1 cellular context compared by ENCODE assay signal in the genomic region with DNA sequence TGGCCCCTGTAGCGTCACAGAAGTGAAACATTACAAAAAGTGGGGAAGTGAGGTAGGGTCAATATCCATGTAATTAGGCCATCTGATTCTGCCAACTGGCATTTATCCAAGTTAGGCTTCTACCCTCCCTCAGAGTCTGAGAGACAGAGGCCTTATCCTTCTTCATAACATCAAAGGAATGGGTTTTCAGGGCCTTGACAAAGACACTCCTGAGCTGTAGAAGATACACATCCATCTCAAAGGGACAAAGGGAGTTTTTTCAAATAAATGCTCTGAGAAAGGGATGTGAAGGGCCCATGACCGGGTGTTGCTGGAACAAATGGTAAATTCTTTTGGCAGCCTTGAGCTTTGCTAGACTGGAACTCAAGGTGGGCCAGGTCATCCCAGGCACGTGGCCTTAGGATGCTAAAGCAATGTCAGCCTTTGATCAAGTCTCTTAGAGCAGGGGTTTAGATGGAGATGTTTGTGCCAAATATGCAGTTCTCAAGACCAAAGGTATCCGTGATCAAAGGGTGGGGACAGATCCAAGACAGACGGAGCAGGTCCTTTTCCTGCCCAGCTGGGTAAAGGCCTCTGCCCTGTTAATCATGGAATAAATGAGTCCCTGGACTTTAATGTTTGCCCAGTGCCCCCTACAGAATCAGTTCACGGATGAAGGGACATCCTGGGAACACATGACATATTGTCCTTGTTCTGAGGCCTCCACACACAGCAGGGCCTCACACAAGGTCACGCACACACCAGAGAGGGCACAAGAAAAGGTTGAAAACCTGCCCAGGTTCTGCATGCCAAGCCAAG.
TF ChIP-seq lines count a peak whose summit lies in the region.

No MANE protein-coding gene starts in this region.

TF ChIP-seq in HepG2, 621 proteins besides CTCF, POLR2A, EP300 and RAD21 (continued from another document and continues in another):
- TF ChIP-seq, protein P1, sequence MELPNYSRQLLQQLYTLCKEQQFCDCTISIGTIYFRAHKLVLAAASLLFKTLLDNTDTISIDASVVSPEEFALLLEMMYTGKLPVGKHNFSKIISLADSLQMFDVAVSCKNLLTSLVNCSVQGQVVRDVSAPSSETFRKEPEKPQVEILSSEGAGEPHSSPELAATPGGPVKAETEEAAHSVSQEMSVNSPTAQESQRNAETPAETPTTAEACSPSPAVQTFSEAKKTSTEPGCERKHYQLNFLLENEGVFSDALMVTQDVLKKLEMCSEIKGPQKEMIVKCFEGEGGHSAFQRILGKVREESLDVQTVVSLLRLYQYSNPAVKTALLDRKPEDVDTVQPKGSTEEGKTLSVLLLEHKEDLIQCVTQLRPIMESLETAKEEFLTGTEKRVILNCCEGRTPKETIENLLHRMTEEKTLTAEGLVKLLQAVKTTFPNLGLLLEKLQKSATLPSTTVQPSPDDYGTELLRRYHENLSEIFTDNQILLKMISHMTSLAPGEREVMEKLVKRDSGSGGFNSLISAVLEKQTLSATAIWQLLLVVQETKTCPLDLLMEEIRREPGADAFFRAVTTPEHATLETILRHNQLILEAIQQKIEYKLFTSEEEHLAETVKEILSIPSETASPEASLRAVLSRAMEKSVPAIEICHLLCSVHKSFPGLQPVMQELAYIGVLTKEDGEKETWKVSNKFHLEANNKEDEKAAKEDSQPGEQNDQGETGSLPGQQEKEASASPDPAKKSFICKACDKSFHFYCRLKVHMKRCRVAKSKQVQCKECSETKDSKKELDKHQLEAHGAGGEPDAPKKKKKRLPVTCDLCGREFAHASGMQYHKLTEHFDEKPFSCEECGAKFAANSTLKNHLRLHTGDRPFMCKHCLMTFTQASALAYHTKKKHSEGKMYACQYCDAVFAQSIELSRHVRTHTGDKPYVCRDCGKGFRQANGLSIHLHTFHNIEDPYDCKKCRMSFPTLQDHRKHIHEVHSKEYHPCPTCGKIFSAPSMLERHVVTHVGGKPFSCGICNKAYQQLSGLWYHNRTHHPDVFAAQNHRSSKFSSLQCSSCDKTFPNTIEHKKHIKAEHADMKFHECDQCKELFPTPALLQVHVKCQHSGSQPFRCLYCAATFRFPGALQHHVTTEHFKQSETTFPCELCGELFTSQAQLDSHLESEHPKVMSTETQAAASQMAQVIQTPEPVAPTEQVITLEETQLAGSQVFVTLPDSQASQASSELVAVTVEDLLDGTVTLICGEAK (IDR thresholded peaks at IDR 0.05) = no peak
- TF ChIP-seq, protein P1 (CRISPR knock-in tag; IDR thresholded peaks at IDR 0.05) = peak; percentile 35; the same call in 1 of the 2 replicates
- TF ChIP-seq, protein P2, sequence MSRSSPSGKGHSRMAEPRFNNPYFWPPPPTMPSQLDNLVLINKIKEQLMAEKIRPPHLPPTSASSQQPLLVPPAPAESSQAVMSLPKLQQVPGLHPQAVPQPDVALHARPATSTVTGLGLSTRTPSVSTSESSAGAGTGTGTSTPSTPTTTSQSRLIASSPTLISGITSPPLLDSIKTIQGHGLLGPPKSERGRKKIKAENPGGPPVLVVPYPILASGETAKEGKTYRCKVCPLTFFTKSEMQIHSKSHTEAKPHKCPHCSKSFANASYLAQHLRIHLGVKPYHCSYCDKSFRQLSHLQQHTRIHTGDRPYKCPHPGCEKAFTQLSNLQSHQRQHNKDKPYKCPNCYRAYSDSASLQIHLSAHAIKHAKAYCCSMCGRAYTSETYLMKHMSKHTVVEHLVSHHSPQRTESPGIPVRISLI (CRISPR knock-in tag; IDR thresholded peaks at IDR 0.05; ENCODE audit: borderline replicate concordance) = peak; percentile 74; the same call in 1 of the 2 replicates
- TF ChIP-seq HNF4A (CRISPR knock-in tag; IDR thresholded peaks at IDR 0.05) = peak; percentile 94
- TF ChIP-seq FOXC1 (CRISPR knock-in tag; IDR thresholded peaks at IDR 0.05; ENCODE audit: borderline replicate concordance) = no peak
- TF ChIP-seq SMYD3 (CRISPR knock-in tag; IDR thresholded peaks at IDR 0.05) = peak; percentile 84
- peak; percentile 36; the same call in 1 of the 2 replicates for TF ChIP-seq ATF1 (CRISPR knock-in tag; IDR thresholded peaks at IDR 0.05)
- TF ChIP-seq TP53 (CRISPR knock-in tag; conservative IDR thresholded peaks at IDR 0.05) = 0 out of 2 replicates have a peak, but pooled peaks have one; percentile 37
- TF ChIP-seq MIER3 (CRISPR knock-in tag; IDR thresholded peaks at IDR 0.05; ENCODE audit: borderline replicate concordance) = peak; percentile 31; the same call in 1 of the 2 replicates
- peak; percentile 57; the same call in 1 of the 2 replicates for TF ChIP-seq ZNF350 (CRISPR knock-in tag; IDR thresholded peaks at IDR 0.05; ENCODE audit: borderline replicate concordance, low read depth)
- TF ChIP-seq ZMYM2 (CRISPR knock-in tag; IDR thresholded peaks at IDR 0.05) = 0 out of 2 replicates have a peak, but pooled peaks have one; percentile 54
- TF ChIP-seq KAT2B (IDR thresholded peaks at IDR 0.05; ENCODE audit: borderline replicate concordance, low read depth, low read length) = no peak
- TF ChIP-seq, protein P3, sequence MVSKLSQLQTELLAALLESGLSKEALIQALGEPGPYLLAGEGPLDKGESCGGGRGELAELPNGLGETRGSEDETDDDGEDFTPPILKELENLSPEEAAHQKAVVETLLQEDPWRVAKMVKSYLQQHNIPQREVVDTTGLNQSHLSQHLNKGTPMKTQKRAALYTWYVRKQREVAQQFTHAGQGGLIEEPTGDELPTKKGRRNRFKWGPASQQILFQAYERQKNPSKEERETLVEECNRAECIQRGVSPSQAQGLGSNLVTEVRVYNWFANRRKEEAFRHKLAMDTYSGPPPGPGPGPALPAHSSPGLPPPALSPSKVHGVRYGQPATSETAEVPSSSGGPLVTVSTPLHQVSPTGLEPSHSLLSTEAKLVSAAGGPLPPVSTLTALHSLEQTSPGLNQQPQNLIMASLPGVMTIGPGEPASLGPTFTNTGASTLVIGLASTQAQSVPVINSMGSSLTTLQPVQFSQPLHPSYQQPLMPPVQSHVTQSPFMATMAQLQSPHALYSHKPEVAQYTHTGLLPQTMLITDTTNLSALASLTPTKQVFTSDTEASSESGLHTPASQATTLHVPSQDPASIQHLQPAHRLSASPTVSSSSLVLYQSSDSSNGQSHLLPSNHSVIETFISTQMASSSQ (IDR thresholded peaks at IDR 0.05; ENCODE audit: low read depth) = peak; percentile 63; the same call in 1 of the 2 replicates
- TF ChIP-seq, protein P3 (CRISPR knock-in tag; IDR thresholded peaks at IDR 0.05; ENCODE audit: borderline replicate concordance) = peak; percentile 55; the same call in 1 of the 2 replicates
- no peak for TF ChIP-seq PHF5A (CRISPR knock-in tag; IDR thresholded peaks at IDR 0.05; ENCODE audit: low read depth, unreplicated experiment)
- peak; percentile 87 for TF ChIP-seq ISL2 (CRISPR knock-in tag; IDR thresholded peaks at IDR 0.05)
- TF ChIP-seq MZF1 (CRISPR knock-in tag; IDR thresholded peaks at IDR 0.05; ENCODE audit: borderline replicate concordance) = no peak
- TF ChIP-seq, protein P4, sequence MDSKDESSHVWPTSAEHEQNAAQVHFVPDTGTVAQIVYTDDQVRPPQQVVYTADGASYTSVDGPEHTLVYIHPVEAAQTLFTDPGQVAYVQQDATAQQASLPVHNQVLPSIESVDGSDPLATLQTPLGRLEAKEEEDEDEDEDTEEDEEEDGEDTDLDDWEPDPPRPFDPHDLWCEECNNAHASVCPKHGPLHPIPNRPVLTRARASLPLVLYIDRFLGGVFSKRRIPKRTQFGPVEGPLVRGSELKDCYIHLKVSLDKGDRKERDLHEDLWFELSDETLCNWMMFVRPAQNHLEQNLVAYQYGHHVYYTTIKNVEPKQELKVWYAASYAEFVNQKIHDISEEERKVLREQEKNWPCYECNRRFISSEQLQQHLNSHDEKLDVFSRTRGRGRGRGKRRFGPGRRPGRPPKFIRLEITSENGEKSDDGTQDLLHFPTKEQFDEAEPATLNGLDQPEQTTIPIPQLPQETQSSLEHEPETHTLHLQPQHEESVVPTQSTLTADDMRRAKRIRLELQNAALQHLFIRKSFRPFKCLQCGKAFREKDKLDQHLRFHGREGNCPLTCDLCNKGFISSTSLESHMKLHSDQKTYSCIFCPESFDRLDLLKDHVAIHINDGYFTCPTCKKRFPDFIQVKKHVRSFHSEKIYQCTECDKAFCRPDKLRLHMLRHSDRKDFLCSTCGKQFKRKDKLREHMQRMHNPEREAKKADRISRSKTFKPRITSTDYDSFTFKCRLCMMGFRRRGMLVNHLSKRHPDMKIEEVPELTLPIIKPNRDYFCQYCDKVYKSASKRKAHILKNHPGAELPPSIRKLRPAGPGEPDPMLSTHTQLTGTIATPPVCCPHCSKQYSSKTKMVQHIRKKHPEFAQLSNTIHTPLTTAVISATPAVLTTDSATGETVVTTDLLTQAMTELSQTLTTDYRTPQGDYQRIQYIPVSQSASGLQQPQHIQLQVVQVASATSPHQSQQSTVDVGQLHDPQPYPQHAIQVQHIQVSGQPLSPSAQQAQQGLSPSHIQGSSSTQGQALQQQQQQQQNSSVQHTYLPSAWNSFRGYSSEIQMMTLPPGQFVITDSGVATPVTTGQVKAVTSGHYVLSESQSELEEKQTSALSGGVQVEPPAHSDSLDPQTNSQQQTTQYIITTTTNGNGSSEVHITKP (CRISPR knock-in tag; IDR thresholded peaks at IDR 0.05; ENCODE audit: low read depth) = 0 out of 2 replicates have a peak, but pooled peaks have one; percentile 39
- no peak for TF ChIP-seq FOXP1 (IDR thresholded peaks at IDR 0.05)
- TF ChIP-seq FOXP1 (CRISPR knock-in tag; IDR thresholded peaks at IDR 0.05) = peak; percentile 62; the same call in 1 of the 2 replicates
- TF ChIP-seq REPIN1 (CRISPR knock-in tag; IDR thresholded peaks at IDR 0.05; ENCODE audit: borderline replicate concordance, low read depth) = peak; percentile 64; the same call in 1 of the 2 replicates
- TF ChIP-seq TARDBP (CRISPR knock-in tag; IDR thresholded peaks at IDR 0.05) = peak; percentile 84
- TF ChIP-seq ETV5 (CRISPR knock-in tag; IDR thresholded peaks at IDR 0.05; ENCODE audit: borderline replicate concordance) = peak; percentile 84
- TF ChIP-seq, protein P5, sequence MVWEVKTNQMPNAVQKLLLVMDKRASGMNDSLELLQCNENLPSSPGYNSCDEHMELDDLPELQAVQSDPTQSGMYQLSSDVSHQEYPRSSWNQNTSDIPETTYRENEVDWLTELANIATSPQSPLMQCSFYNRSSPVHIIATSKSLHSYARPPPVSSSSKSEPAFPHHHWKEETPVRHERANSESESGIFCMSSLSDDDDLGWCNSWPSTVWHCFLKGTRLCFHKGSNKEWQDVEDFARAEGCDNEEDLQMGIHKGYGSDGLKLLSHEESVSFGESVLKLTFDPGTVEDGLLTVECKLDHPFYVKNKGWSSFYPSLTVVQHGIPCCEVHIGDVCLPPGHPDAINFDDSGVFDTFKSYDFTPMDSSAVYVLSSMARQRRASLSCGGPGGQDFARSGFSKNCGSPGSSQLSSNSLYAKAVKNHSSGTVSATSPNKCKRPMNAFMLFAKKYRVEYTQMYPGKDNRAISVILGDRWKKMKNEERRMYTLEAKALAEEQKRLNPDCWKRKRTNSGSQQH (CRISPR knock-in tag; IDR thresholded peaks at IDR 0.05; ENCODE audit: low read depth) = 0 out of 2 replicates have a peak, but pooled peaks have one; percentile 38
- no peak for TF ChIP-seq SOX13 (IDR thresholded peaks at IDR 0.05)
- TF ChIP-seq SOX13 (CRISPR knock-in tag; conservative IDR thresholded peaks at IDR 0.05 in 1 of 2, IDR thresholded peaks at IDR 0.05 in 1 of 2) = peak in 1 of 2 experiments; percentile 87; a peak in 2 of 4 replicates
